ENCODE assay signal across 9 cellular contexts in genomic region chr18:26549103-26549485, GRCh38. TPM values are rescaled to one million over a fixed set of nuclear protein-coding genes. Genes with fewer than 3 reads are reported as not detected.
DNase-seq lines count a peak whose midpoint lies in the region; TF ChIP-seq lines count a peak whose summit lies in the region.
"Had no signal": no experiment of that assay in that cellular context is flagged by ENCODE, and none has a peak within 500 bp of the region (broad histone marks: within the 10 kb centered on the region; RNA-seq: fewer than 3 reads in every experiment).

No MANE protein-coding gene starts in this region.

- H3K36me3 ChIP-seq in OCI-LY1 (ENCODE audit: insufficient read depth, low read length) (no peaks in the 10 kb centered on the region), spleen (no peaks in the 10 kb centered on the region)
- H3K36me3 ChIP-seq: neutrophil had no signal

- POLR2A ChIA-PET in AG04449 (lab: Yijun Ruan, JAX) = interaction anchor here (0.9 kb wide), 1 partner anchor 68 kb away, joined by 3 read pairs; no protein-coding TSS in a partner anchor

- H3K9ac ChIP-seq in OCI-LY1 (ENCODE audit: low read length) = peak overlapping the region; percentile 66

- no peak for TF ChIP-seq CTCF in AG04449 (IDR thresholded peaks at IDR 0.05; ENCODE audit: insufficient read depth, low read length, missing control alignments)
- no peak for TF ChIP-seq CTCF in GM13977 (IDR thresholded peaks at IDR 0.05; ENCODE audit: extremely low read depth, insufficient read depth, missing control alignments)
- no peak for TF ChIP-seq CTCF in OCI-LY1 (IDR thresholded peaks at IDR 0.05; ENCODE audit: low read length)
- TF ChIP-seq CTCF in brain (conservative IDR thresholded peaks at IDR 0.05) = no peak
- no peak for TF ChIP-seq CTCF in spleen (IDR thresholded peaks at IDR 0.05 in 8 of 11, conservative IDR thresholded peaks at IDR 0.05 in 3 of 11)

- peak overlapping the region; percentile 71; the same call in 1 of the 2 replicates for H2AFZ ChIP-seq in OCI-LY1 (ENCODE audit: low read length)

- H3F3A ChIP-seq in OCI-LY1 (ENCODE audit: insufficient read depth, low read length) = no peaks in the 10 kb centered on the region

- intact Hi-C loops in spleen (cut with DNase I; ENCODE audit: low total_unique reads) = no loop called here

- DNase-seq in AG04449 (ENCODE audit: low read depth, low spot score) = no peak
- DNase-seq in GM13977 (ENCODE audit: low spot score) = peak; percentile 57
- peak; percentile 39 for DNase-seq in iPS-NIHi11 (ENCODE audit: low spot score)
- DNase-seq in spleen = peak; percentile 80
- DNase-seq in AG08395 (ENCODE audit: low spot score) = no peak
- DNase-seq in epidermal melanocyte (ENCODE audit: insufficient read length, low spot score) = no peak

- H3K4me1 Mint-ChIP-seq in brain = peaks cover 48% of the 10 kb centered on the region

- H3K27ac Mint-ChIP-seq in brain = peak overlapping the region; percentile 44 to 87 (median 80)

- no peak for TF ChIP-seq POLR2A in spleen (IDR thresholded peaks at IDR 0.05)

- H3K9me3 ChIP-seq in OCI-LY1 (ENCODE audit: low read length) (no peaks in the 10 kb centered on the region), spleen (no peaks in the 10 kb centered on the region)
- H3K9me3 ChIP-seq: neutrophil had no signal

- H3K4me3 ChIP-seq in AG04449 (ENCODE audit: low read depth, low read length) (peak overlapping the region; percentile 78), OCI-LY1 (ENCODE audit: low read depth, low read length, poor library complexity, severe bottlenecking) (peak overlapping the region; percentile 81), spleen (peak overlapping the region; percentile 47 to 90 (median 64))

- H3K9me2 ChIP-seq in OCI-LY1 (ENCODE audit: low read depth, low read length) = no peaks in the 10 kb centered on the region

- H4K20me1 ChIP-seq in OCI-LY1 (ENCODE audit: insufficient read depth, low read length) = no peaks in the 10 kb centered on the region

- peaks cover 59% of the 10 kb centered on the region for H3K27me3 Mint-ChIP-seq in brain

- CTCF ChIA-PET in AG04449 (lab: Yijun Ruan, JAX) = interaction anchor here (1.2 to 4.2 kb wide), 4 partner anchors 20 to 166 kb away, joined by 4 to 40 read pairs (median 8); no protein-coding TSS in a partner anchor

- H3K27me3 ChIP-seq in OCI-LY1 (ENCODE audit: insufficient read depth, low read length) = no peaks in the 10 kb centered on the region
- H3K27me3 ChIP-seq in spleen (replicated peaks in 1 of 7) = peaks cover 6 to 73% (median 46%) of the 10 kb centered on the region in 7 donors

- in situ Hi-C loops in GM13977 (cut with MboI; ENCODE audit: low pct_unique_long_range_greater_than_20kb, low sequenced_read_pairs, unreplicated experiment) = no loop called here

- H3K79me2 ChIP-seq in OCI-LY1 (ENCODE audit: insufficient read depth, low read length) = no peaks in the 10 kb centered on the region

- H3K36me3 Mint-ChIP-seq in brain = peaks cover 4% of the 10 kb centered on the region

- peak overlapping the region; percentile 87 to 93 (median 89) for H3K4me3 Mint-ChIP-seq in brain

- 0 to 3% (median 2%) methylated on average over 13 to 36 of the region's 36 CpGs for WGBS in spleen, 5 donors

- peaks cover 31% of the 10 kb centered on the region for H3K4me1 ChIP-seq in OCI-LY1 (ENCODE audit: insufficient read depth, low read length, severe bottlenecking)
- peaks cover 17 to 72% (median 60%) of the 10 kb centered on the region in 6 donors for H3K4me1 ChIP-seq in spleen

- peak overlapping the region; percentile 85 for H3K4me2 ChIP-seq in OCI-LY1 (ENCODE audit: low read length)

- H3K27ac ChIP-seq in OCI-LY1 (ENCODE audit: low read depth, low read length, poor library complexity, severe bottlenecking) (no peak overlapping the region), spleen (peak overlapping the region in 6 of 8 donors; percentile 60 to 79 (median 70))
- H3K27ac ChIP-seq: neutrophil had no signal

- no peaks in the 10 kb centered on the region for H3K9me3 Mint-ChIP-seq in brain

RNA-seq across cellular contexts. Expression of gene KCTD1, which starts 0.7 kb away (rescaled TPM):
- polyA plus RNA-seq in brain (ENCODE audit: insufficient read depth, low read depth, low replicate concordance) = 27.6 TPM
- total RNA-seq in spleen = 10 to 100 TPM in 3 of 7 donors, 1 to 10 TPM in 4; 4.5 to 11.8 (median 7.7) TPM
- polyA plus RNA-seq in spleen = 1 to 10 TPM; 1.6 to 3.1 (median 2.4) TPM

Comparison
In these comparisons a context has a peak if more than half of its experiments do, and no peak if none do; other contexts are left out.
1. DNase-seq: peak in GM13977 (single experiment), iPS-NIHi11 (single experiment) and spleen (single experiment); none in AG04449 (single experiment), AG08395 (single experiment) and epidermal melanocyte (single experiment).
2. Peak in every context shown above with its lines, with median percentiles within 50 percentile points of each other: H3K4me3 ChIP-seq.